8 cellular contexts compared by ENCODE assay signal in the genomic region with DNA sequence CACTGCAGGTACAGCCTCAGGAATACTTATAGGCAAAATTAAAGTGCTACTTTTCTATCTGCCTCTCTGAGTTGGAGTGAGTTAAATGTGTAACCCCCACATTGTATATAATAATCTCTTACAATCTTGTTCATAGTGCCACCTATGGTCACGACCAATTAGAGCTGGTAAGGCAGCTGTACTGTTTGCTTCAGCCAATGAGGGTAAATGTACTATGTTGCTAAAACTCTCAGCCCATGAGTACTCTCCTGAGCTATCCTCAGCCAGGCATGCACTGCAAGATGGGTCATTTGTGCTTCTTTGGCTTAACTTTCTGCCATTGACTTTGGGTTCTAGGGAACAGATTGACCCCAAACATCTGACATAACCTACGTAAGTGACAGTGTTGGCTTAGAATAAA. TPM values are rescaled to one million over a fixed set of nuclear protein-coding genes. Genes with fewer than 3 reads are reported as not detected.
A peak's percentile ranks its signal among the peaks of the same experiment; 100 is the strongest.
DNase-seq lines count a peak whose midpoint lies in the region; ATAC-seq and TF ChIP-seq lines count a peak whose summit lies in the region.

No MANE protein-coding gene starts in this region.

- H3K9ac ChIP-seq in SU-DHL-6 (ENCODE audit: low read length): no peak overlapping the region

- peak overlapping the region; percentile 23 for H3K4me2 ChIP-seq in SU-DHL-6 (ENCODE audit: low read depth, low read length, poor library complexity, severe bottlenecking)

- 0 out of 2 replicates have a peak overlapping the region, but pooled peaks have one; percentile 28 for H3K27ac ChIP-seq in SU-DHL-6 (ENCODE audit: low read depth, low read length)
- no peak overlapping the region for H3K27ac ChIP-seq in esophagus squamous epithelium

- WGBS in esophagus squamous epithelium, 2 donors: 82 to 84% methylated on average over 2 of the region's 2 CpGs

- H2AFZ ChIP-seq in SU-DHL-6 (ENCODE audit: low read depth, low read length, severe bottlenecking): peak overlapping the region; percentile 71

- no peak for DNase-seq in activated CD4-positive, CD25-positive, alpha-beta regulatory T cell treated with anti-CD3 and anti-CD28 coated beads, Interleukin-2, amount 50 U/mL, for 72 hours
- DNase-seq in HK-2 (ENCODE audit: unreplicated experiment) (peak; percentile 13), iris pigment epithelial cell (ENCODE audit: low read depth) (peak; percentile 50), NCI-H2081 treated with DMSO at 0.1 percent for 48 hours (lab: John Stamatoyannopoulos, UW) (no peak), esophagus squamous epithelium (lab: John Stamatoyannopoulos, UW) (no peak)

- H3F3A ChIP-seq in SU-DHL-6 (ENCODE audit: insufficient read depth): no peaks in the 10 kb centered on the region

- peaks cover 0 to 6% (median 2%) of the 10 kb centered on the region in 3 donors for H3K4me1 ChIP-seq in esophagus squamous epithelium

- H3K36me3 ChIP-seq in SU-DHL-6 (ENCODE audit: low read length) (no peaks in the 10 kb centered on the region), esophagus squamous epithelium (no peaks in the 10 kb centered on the region)

- H4K20me1 ChIP-seq in SU-DHL-6 (ENCODE audit: low read depth, low read length): no peaks in the 10 kb centered on the region

- H3K27me3 ChIP-seq in SU-DHL-6 (ENCODE audit: low read length): no peaks in the 10 kb centered on the region
- H3K27me3 ChIP-seq in esophagus squamous epithelium: no peaks in the 10 kb centered on the region

- H3K9me3 ChIP-seq in SU-DHL-6 (ENCODE audit: insufficient read depth, low read length) (no peaks in the 10 kb centered on the region), esophagus squamous epithelium (no peaks in the 10 kb centered on the region)

- peak; percentile 55 to 80 for ATAC-seq in activated CD4-positive, CD25-positive, alpha-beta regulatory T cell treated with anti-CD3 and anti-CD28 coated beads, Interleukin-2, amount 50 U/mL, for 24 hours
- peak; percentile 95 for ATAC-seq in GM21447 (IDR thresholded peaks at IDR 0.05; ENCODE audit: unreplicated experiment)

- intact Hi-C loops in esophagus squamous epithelium (cut with DNase I): no loop called here

- H3K4me3 ChIP-seq in SU-DHL-6 (ENCODE audit: insufficient read depth, low read length, poor library complexity, severe bottlenecking) (no peak overlapping the region), esophagus squamous epithelium (no peak overlapping the region)

- TF ChIP-seq CTCF in SU-DHL-6 (IDR thresholded peaks at IDR 0.05; ENCODE audit: insufficient read depth, low read length, poor library complexity, severe bottlenecking) (no peak), esophagus squamous epithelium (IDR thresholded peaks at IDR 0.05) (no peak)

- H3K79me2 ChIP-seq in SU-DHL-6 (ENCODE audit: insufficient read depth, low read length): no peaks in the 10 kb centered on the region

- H3K9me2 ChIP-seq in SU-DHL-6 (replicated peaks; ENCODE audit: insufficient read depth, low read length): no peaks in the 10 kb centered on the region

- TF ChIP-seq POLR2A in esophagus squamous epithelium (IDR thresholded peaks at IDR 0.05): no peak

RNA-seq across cellular contexts. Expression of gene MDM2, which starts 15.0 kb away (rescaled TPM):
- 10 to 100 TPM; 46.5 to 87.1 (median 67.9) TPM for total RNA-seq in esophagus squamous epithelium

RNA-seq across cellular contexts. Expression of gene SLC35E3, which starts 47.0 kb away (rescaled TPM):
- total RNA-seq in esophagus squamous epithelium: 1 to 10 TPM; 2.2 to 8.5 (median 4.6) TPM

Comparison
In these comparisons a context has a peak if more than half of its experiments do, and no peak if none do; other contexts are left out.
1. DNase-seq: peak in HK-2 (single experiment) and iris pigment epithelial cell (single experiment); none in activated CD4-positive, CD25-positive, alpha-beta regulatory T cell treated with anti-CD3 and anti-CD28 coated beads, Interleukin-2, amount 50 U/mL, for 72 hours (single experiment), NCI-H2081 treated with DMSO at 0.1 percent for 48 hours (single experiment) and esophagus squamous epithelium (single experiment).